1 cellular context compared by ENCODE assay signal in genomic region chr2:68062680-68063387, GRCh38.
TF ChIP-seq lines count a peak whose summit lies in the region.

Gene C1D (minus strand): TSS chr2:68063004. CDS start chr2:68047310, 15,694 bp downstream.

TF ChIP-seq in HepG2, 621 proteins besides CTCF, POLR2A, EP300 and RAD21 (continued from another document and continues in another):
- TF ChIP-seq SOX13 (IDR thresholded peaks at IDR 0.05) = no peak
- no peak for TF ChIP-seq SOX13 (CRISPR knock-in tag; conservative IDR thresholded peaks at IDR 0.05 in 1 of 2, IDR thresholded peaks at IDR 0.05 in 1 of 2)
- peak; percentile 99 for TF ChIP-seq PHF20 (CRISPR knock-in tag; IDR thresholded peaks at IDR 0.05)
- TF ChIP-seq IKZF5 (CRISPR knock-in tag; IDR thresholded peaks at IDR 0.05) = peak; percentile 64; the same call in 1 of the 2 replicates
- TF ChIP-seq FOXK2 (IDR thresholded peaks at IDR 0.05) = no peak
- peak; percentile 64; the same call in 1 of the 2 replicates for TF ChIP-seq MXD4 (CRISPR knock-in tag; IDR thresholded peaks at IDR 0.05)
- no peak for TF ChIP-seq IKZF1 (IDR thresholded peaks at IDR 0.05)
- TF ChIP-seq IRF9 (CRISPR knock-in tag; IDR thresholded peaks at IDR 0.05; ENCODE audit: borderline replicate concordance) = peak; percentile 27; the same call in 1 of the 2 replicates
- TF ChIP-seq PCBP2 (optimal IDR thresholded peaks at IDR 0.05; ENCODE audit: low read depth, low read length, poor library complexity, severe bottlenecking) = no peak
- no peak for TF ChIP-seq ZNF296 (CRISPR knock-in tag; conservative IDR thresholded peaks at IDR 0.05)
- no peak for TF ChIP-seq RXRB (CRISPR knock-in tag; IDR thresholded peaks at IDR 0.05; ENCODE audit: borderline replicate concordance)
- peak; percentile 61; the same call in 1 of the 2 replicates for TF ChIP-seq ZNF280D (CRISPR knock-in tag; IDR thresholded peaks at IDR 0.05)
- no peak for TF ChIP-seq MAF1 (CRISPR knock-in tag; IDR thresholded peaks at IDR 0.05; ENCODE audit: borderline replicate concordance)
- no peak for TF ChIP-seq ZNF790 (CRISPR knock-in tag; IDR thresholded peaks at IDR 0.05; ENCODE audit: borderline replicate concordance)
- TF ChIP-seq ZBTB7B (CRISPR knock-in tag; IDR thresholded peaks at IDR 0.05) = peak; percentile 58; the same call in 1 of the 2 replicates
- no peak; the same call in 1 of the 2 replicates for TF ChIP-seq ZNF639 (CRISPR knock-in tag; conservative IDR thresholded peaks at IDR 0.05)
- TF ChIP-seq RELA (CRISPR knock-in tag; IDR thresholded peaks at IDR 0.05) = no peak
- TF ChIP-seq HBP1 (CRISPR knock-in tag; IDR thresholded peaks at IDR 0.05; ENCODE audit: low read depth) = peak; percentile 49; the same call in 1 of the 2 replicates
- no peak for TF ChIP-seq ZMYM2 (CRISPR knock-in tag; IDR thresholded peaks at IDR 0.05)
- TF ChIP-seq ZNF670 (CRISPR knock-in tag; IDR thresholded peaks at IDR 0.05; ENCODE audit: borderline replicate concordance) = peak; percentile 84
- peak; percentile 73; the same call in 1 of the 2 replicates for TF ChIP-seq MEF2D (CRISPR knock-in tag; IDR thresholded peaks at IDR 0.05)
- TF ChIP-seq KDM5B (CRISPR knock-in tag; IDR thresholded peaks at IDR 0.05; ENCODE audit: borderline replicate concordance) = peak; percentile 75; the same call in 1 of the 2 replicates
- 0 out of 2 replicates have a peak, but pooled peaks have one; percentile 16 for TF ChIP-seq FOXJ3 (CRISPR knock-in tag; IDR thresholded peaks at IDR 0.05; ENCODE audit: borderline replicate concordance)
- no peak for TF ChIP-seq ZNF562 (CRISPR knock-in tag; IDR thresholded peaks at IDR 0.05; ENCODE audit: borderline replicate concordance)
- TF ChIP-seq NR2F2 (IDR thresholded peaks at IDR 0.05; ENCODE audit: borderline replicate concordance, low read depth) = no peak
- 0 out of 2 replicates have a peak, but pooled peaks have one; percentile 65 for TF ChIP-seq ZNF20 (CRISPR knock-in tag; IDR thresholded peaks at IDR 0.05)
- no peak for TF ChIP-seq NFRKB (IDR thresholded peaks at IDR 0.05)
- TF ChIP-seq KLF11 (CRISPR knock-in tag; IDR thresholded peaks at IDR 0.05) = 0 out of 2 replicates have a peak, but pooled peaks have one; percentile 75
- no peak for TF ChIP-seq CENPX (CRISPR knock-in tag; IDR thresholded peaks at IDR 0.05)
- peak; percentile 81 to 88; a peak in 2 of 4 replicates for TF ChIP-seq HMGXB4 (CRISPR knock-in tag; IDR thresholded peaks at IDR 0.05; ENCODE audit: borderline replicate concordance in 1 of 2, low read depth in 1 of 2)
- TF ChIP-seq CBX1 (IDR thresholded peaks at IDR 0.05; ENCODE audit: low read depth) = peak; percentile 20
- TF ChIP-seq ZSCAN31 (CRISPR knock-in tag; IDR thresholded peaks at IDR 0.05; ENCODE audit: low read depth) = peak; percentile 83; the same call in 1 of the 2 replicates
- TF ChIP-seq CSRNP2 (CRISPR knock-in tag; conservative IDR thresholded peaks at IDR 0.05; ENCODE audit: low read depth) = no peak
- TF ChIP-seq TOE1 (CRISPR knock-in tag; IDR thresholded peaks at IDR 0.05) = 0 out of 2 replicates have a peak, but pooled peaks have one; percentile 43
- TF ChIP-seq HNF1A (IDR thresholded peaks at IDR 0.05; ENCODE audit: low read depth) = no peak; the same call in 1 of the 2 replicates
- TF ChIP-seq HNF1A (CRISPR knock-in tag; IDR thresholded peaks at IDR 0.05; ENCODE audit: borderline replicate concordance) = no peak
- peak; percentile 96 for TF ChIP-seq SAP130 (CRISPR knock-in tag; IDR thresholded peaks at IDR 0.05; ENCODE audit: low read depth)
- peak; percentile 46; the same call in 1 of the 2 replicates for TF ChIP-seq TIGD3 (CRISPR knock-in tag; IDR thresholded peaks at IDR 0.05; ENCODE audit: borderline replicate concordance)
- TF ChIP-seq CSRNP1 (CRISPR knock-in tag; IDR thresholded peaks at IDR 0.05) = no peak
